Comparison of ENCODE assay signal across 11 cellular contexts in the genomic region with DNA sequence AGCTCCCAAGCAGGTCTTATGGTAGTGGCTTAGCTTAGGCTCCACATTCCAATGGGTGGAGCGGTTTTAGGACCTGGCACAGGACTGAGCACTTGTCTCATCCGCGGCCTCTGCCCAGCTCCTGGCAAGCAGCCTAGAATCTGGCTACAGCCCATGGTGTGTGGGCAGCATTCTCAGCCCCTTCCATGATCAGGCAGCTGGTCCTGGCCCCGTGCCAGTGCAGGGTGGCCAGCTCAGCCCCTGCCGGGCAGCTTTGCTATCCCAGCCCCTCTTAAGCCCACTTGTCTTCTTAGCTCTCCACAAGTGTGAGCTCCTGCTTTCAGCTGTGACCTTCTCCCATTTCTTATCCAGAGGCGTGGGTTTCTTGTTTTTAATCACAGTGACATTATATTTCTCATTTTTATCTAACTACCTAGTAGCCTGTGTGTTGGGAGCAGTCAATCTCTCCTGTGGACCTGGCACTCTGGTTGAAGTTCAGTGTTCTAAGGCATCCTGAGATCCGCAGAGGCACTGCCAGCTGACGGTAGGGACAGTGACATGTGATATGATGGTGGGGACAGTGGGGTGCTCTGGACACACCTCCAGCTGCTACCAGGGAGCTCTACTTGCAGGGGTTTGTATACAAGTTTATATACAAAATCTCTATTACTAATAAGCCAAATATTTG.
DNase-seq lines count a peak whose midpoint lies in the region; ATAC-seq and TF ChIP-seq lines count a peak whose summit lies in the region.
"Had no signal": no experiment of that assay in that cellular context is flagged by ENCODE, and none has a peak within 500 bp of the region (broad histone marks: within the 10 kb centered on the region; RNA-seq: fewer than 3 reads in every experiment).

No MANE protein-coding gene starts in this region.

- no peak for TF ChIP-seq CTCF in body of pancreas (IDR thresholded peaks at IDR 0.05)
- no peak for TF ChIP-seq CTCF in left lung (IDR thresholded peaks at IDR 0.05)
- no peak for TF ChIP-seq CTCF in OCI-LY7 (conservative IDR thresholded peaks at IDR 0.05; ENCODE audit: low read length)

- no peaks in the 10 kb centered on the region for H4K20me1 ChIP-seq in OCI-LY7 (ENCODE audit: insufficient read depth, low read length)
- H4K20me1 ChIP-seq: BLaER1 had no signal

- H3K9me2 ChIP-seq in OCI-LY7 (ENCODE audit: insufficient read depth, low read length) = no peaks in the 10 kb centered on the region

- POLR2A ChIA-PET in OCI-LY7 (lab: Charles Lee) = no interaction called here

- H3K79me2 ChIP-seq in OCI-LY7 (ENCODE audit: insufficient read depth, low read depth, low read length) = no peaks in the 10 kb centered on the region

- no peak overlapping the region for H3K4me2 ChIP-seq in OCI-LY7 (ENCODE audit: low read length)
- H3K4me2 ChIP-seq: BLaER1 had no signal

- H3K9me3 ChIP-seq in body of pancreas = no peaks in the 10 kb centered on the region
- no peaks in the 10 kb centered on the region for H3K9me3 ChIP-seq in left lung
- H3K9me3 ChIP-seq in OCI-LY7 (ENCODE audit: low read length) = no peaks in the 10 kb centered on the region
- H3K9me3 ChIP-seq: BLaER1 had no signal

- H2AFZ ChIP-seq in OCI-LY7 (ENCODE audit: low read length) = no peak overlapping the region

- ATAC-seq in body of pancreas (peak; percentile 27), left lung (peak; percentile 62), HG03342 (IDR thresholded peaks at IDR 0.05; ENCODE audit: unreplicated experiment) (no peak)

- H3K4me1 ChIP-seq in body of pancreas (no peaks in the 10 kb centered on the region), left lung (no peaks in the 10 kb centered on the region), OCI-LY7 (ENCODE audit: insufficient read depth, low read length, poor library complexity, severe bottlenecking) (no peaks in the 10 kb centered on the region)
- H3K4me1 ChIP-seq: BLaER1 had no signal

- H3K27ac ChIP-seq in body of pancreas = no peak overlapping the region
- H3K27ac ChIP-seq in left lung = no peak overlapping the region
- no peak overlapping the region for H3K27ac ChIP-seq in OCI-LY7 (ENCODE audit: low read depth, low read length, poor library complexity, severe bottlenecking)
- H3K27ac ChIP-seq: BLaER1 had no signal

- DNase-seq in AG08395 (ENCODE audit: low spot score) = peak; percentile 11
- peak; percentile 58 for DNase-seq in NCI-H1092 (lab: John Stamatoyannopoulos, UW)
- DNase-seq in body of pancreas = peak; percentile 13 to 47 (median 28)
- DNase-seq in left lung = no peak
- no peak for DNase-seq in NCI-H1694 treated with DMSO at 0.1 percent for 48 hours (lab: John Stamatoyannopoulos, UW)
- DNase-seq in effector CD8-positive, alpha-beta T cell (lab: John Stamatoyannopoulos, UW) = no peak
- no peak for DNase-seq in OCI-LY7 (ENCODE audit: low spot score)
- DNase-seq: activated CD8-positive, alpha-beta memory T cell treated with anti-CD3 and anti-CD28 coated beads for 24 hours; NCI-H510A treated with DMSO at 0.1 percent for 48 hours had no signal

- no peak for TF ChIP-seq POLR2A in body of pancreas (IDR thresholded peaks at IDR 0.05)

- intact Hi-C loops in body of pancreas (cut with DNase I) = no loop called here
- intact Hi-C loops in left lung (cut with DNase I) = loop anchor here in 1 of 2 donors (10.0 kb wide), 1 partner anchor 113 kb away; no protein-coding TSS in a partner anchor
- intact Hi-C loops in OCI-LY7 (cut with micrococcal nuclease; ENCODE audit: unreplicated experiment) = no loop called here

- no peak overlapping the region for H3K4me3 ChIP-seq in body of pancreas
- no peak overlapping the region for H3K4me3 ChIP-seq in left lung
- no peak overlapping the region for H3K4me3 ChIP-seq in OCI-LY7 (ENCODE audit: low read depth, low read length, poor library complexity, severe bottlenecking)
- H3K4me3 ChIP-seq: BLaER1 had no signal

- no TSS peak for BruUV-seq in OCI-LY7 (replicated peaks; lab: Mats Ljungman, UMichigan)

- no peaks in the 10 kb centered on the region for H3K36me3 ChIP-seq in body of pancreas (replicated peaks in 1 of 2; ENCODE audit: insufficient read depth in 1 of 2, low read depth in 2 of 2)
- H3K36me3 ChIP-seq in left lung = no peaks in the 10 kb centered on the region
- no peaks in the 10 kb centered on the region for H3K36me3 ChIP-seq in OCI-LY7 (ENCODE audit: insufficient read depth, low read length)
- H3K36me3 ChIP-seq: BLaER1 had no signal

- H3K27me3 ChIP-seq in body of pancreas (peaks cover 0 to 5% of the 10 kb centered on the region in 2 donors), left lung (peaks cover 3 to 49% of the 10 kb centered on the region in 2 donors)
- H3K27me3 ChIP-seq: BLaER1 had no signal

- CTCF ChIA-PET in OCI-LY7 (lab: Charles Lee; ENCODE audit: unreplicated experiment) = interaction anchor here (0.5 to 0.9 kb wide), 2 partner anchors 32 to 118 kb away, joined by 3 to 4 read pairs; no protein-coding TSS in a partner anchor

- 29 to 33% methylated on average over 6 to 8 of the region's 8 CpGs for WGBS in body of pancreas, 2 donors

Comparison
In these comparisons a context has a peak if more than half of its experiments do, and no peak if none do; other contexts are left out.
1. DNase-seq: peak in AG08395 (single experiment), NCI-H1092 (single experiment) and body of pancreas (4 of 4); none in left lung (0 of 2), NCI-H1694 treated with DMSO at 0.1 percent for 48 hours (single experiment), effector CD8-positive, alpha-beta T cell (single experiment) and OCI-LY7 (single experiment).